9 cellular contexts compared by ENCODE assay signal in the genomic region with DNA sequence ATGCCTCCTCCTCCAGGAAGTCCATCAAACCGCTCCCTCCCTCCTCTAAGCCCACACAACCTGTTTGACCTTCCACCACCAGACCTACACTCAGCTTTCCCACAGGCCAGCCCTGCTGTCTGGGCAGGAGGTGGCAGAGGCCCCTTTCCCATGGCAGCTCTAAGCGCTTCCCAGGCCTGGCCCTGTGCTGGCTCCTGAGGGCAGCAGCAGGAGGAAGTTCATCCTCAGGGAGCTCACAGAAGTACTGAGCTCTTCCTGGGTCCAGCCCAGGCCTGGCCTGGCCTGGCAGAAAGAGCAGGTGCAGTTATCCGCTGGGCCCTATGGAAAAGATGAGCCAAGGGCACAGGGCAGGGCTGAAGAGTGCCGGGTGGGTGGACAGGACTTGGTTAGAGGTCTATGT. TPM values are rescaled to one million over a fixed set of nuclear protein-coding genes. Genes with fewer than 3 reads are reported as not detected.
DNase-seq lines count a peak whose midpoint lies in the region; ATAC-seq, FAIRE-seq and TF ChIP-seq lines count a peak whose summit lies in the region.
"Had no signal": no experiment of that assay in that cellular context is flagged by ENCODE, and none has a peak within 500 bp of the region (broad histone marks: within the 10 kb centered on the region; RNA-seq: fewer than 3 reads in every experiment).

No MANE protein-coding gene starts in this region.

- 87% methylated on average over 4 of the region's 4 CpGs for WGBS in K562 (ENCODE audit: insufficient coverage, low coverage, missing lambda C conversion rate)
- WGBS in right lobe of liver (ENCODE audit: insufficient coverage, low coverage, low lambda C conversion rate, missing lambda C conversion rate), result 28% methylated on average over 4 of the region's 4 CpGs

- no TSS peak for BruUV-seq in K562 (replicated peaks; lab: Mats Ljungman, UMichigan)

- POLR2A ChIA-PET in K562 (lab: Yijun Ruan, JAX), result interaction anchor here (1.1 kb wide), 1 partner anchor 108 kb away, joined by 5 read pairs; no protein-coding TSS in a partner anchor

- no peak overlapping the region for H3K4me3 ChIP-seq in K562
- H3K4me3 ChIP-seq in right lobe of liver, result peak overlapping the region; percentile 54 to 73 (median 61)
- H3K4me3 ChIP-seq in thoracic aorta, result peak overlapping the region; percentile 88

- peaks cover 80% of the 10 kb centered on the region for H3K36me3 ChIP-seq in K562 (ENCODE audit: control insufficient read depth, insufficient read depth, low read length)
- no peaks in the 10 kb centered on the region for H3K36me3 ChIP-seq in right lobe of liver
- no peaks in the 10 kb centered on the region for H3K36me3 ChIP-seq in thoracic aorta

- intact Hi-C loops in activated CD4-positive, alpha-beta T cell treated with anti-CD3 and anti-CD28 coated beads, Interleukin-2, amount 10 ng/mL, durations not matched to agents 24 days and 14 days (cut with micrococcal nuclease), result no loop called here
- intact Hi-C loops in K562 (cut with micrococcal nuclease) (no loop called here), right lobe of liver (cut with DNase I) (loop anchor here in 1 of 2 donors (10.0 kb wide), 1 partner anchor 54 kb away; no protein-coding TSS in a partner anchor)

- peaks cover 16% of the 10 kb centered on the region for H3K36me3 Mint-ChIP-seq in activated CD4-positive, alpha-beta T cell treated with anti-CD3 and anti-CD28 coated beads, Interleukin-2, amount 10 ng/mL, durations not matched to agents 24 days and 14 days (ENCODE audit: low read depth)

- H3K4me3 Mint-ChIP-seq in activated CD4-positive, alpha-beta T cell treated with anti-CD3 and anti-CD28 coated beads, Interleukin-2, amount 10 ng/mL, durations not matched to agents 24 days and 14 days, result peak overlapping the region; percentile 95

- peak overlapping the region; percentile 78; the same call in 1 of the 2 replicates for H3K4me2 ChIP-seq in K562 (ENCODE audit: insufficient read depth, low read length)

- ATAC-seq in K562 (no peak), right lobe of liver (peak in 1 of 4 donors; percentile 3), thoracic aorta (ENCODE audit: insufficient number of reproducible peaks, low FRiP score, low read depth) (no peak), HG02571 (IDR thresholded peaks at IDR 0.05; ENCODE audit: unreplicated experiment) (no peak)

- H3K27me3 ChIP-seq in K562 (ENCODE audit: control insufficient read depth in 2 of 2, insufficient read depth in 2 of 2, low read length in 2 of 2) (no peaks in the 10 kb centered on the region), right lobe of liver (no peaks in the 10 kb centered on the region), thoracic aorta (replicated peaks; ENCODE audit: insufficient read depth) (no peaks in the 10 kb centered on the region)

- DNase-seq in activated CD4-positive, alpha-beta T cell treated with anti-CD3 and anti-CD28 coated beads, Interleukin-2, amount 10 ng/mL, durations not matched to agents 24 days and 14 days, result no peak
- DNase-seq in activated CD4-positive, alpha-beta T cell treated with anti-CD3 and anti-CD28 coated beads, Interleukin-2, amount 50 U/mL, for 1 hour, result no peak
- DNase-seq in K562 (ENCODE audit: extremely low read depth in 1 of 4, low spot score in 3 of 4) (no peak), right lobe of liver (no peak), thoracic aorta (ENCODE audit: low spot score) (no peak), NCI-H774 (lab: John Stamatoyannopoulos, UW) (no peak), COR-L47 (lab: John Stamatoyannopoulos, UW) (no peak)

- H3K9me3 ChIP-seq in K562 (replicated peaks; ENCODE audit: control insufficient read depth, insufficient read depth, low read depth, low read length) (no peaks in the 10 kb centered on the region), right lobe of liver (no peaks in the 10 kb centered on the region), thoracic aorta (no peaks in the 10 kb centered on the region)

- TF ChIP-seq CTCF in K562 (IDR thresholded peaks at IDR 0.05 in 2 of 3, conservative IDR thresholded peaks at IDR 0.05 in 1 of 3; ENCODE audit: insufficient read depth in 2 of 3, low read depth in 1 of 3, low read length in 3 of 3) (no peak), right lobe of liver (IDR thresholded peaks at IDR 0.05) (no peak), thoracic aorta (IDR thresholded peaks at IDR 0.05) (no peak)

- no peak overlapping the region for H2AFZ ChIP-seq in K562 (ENCODE audit: low read depth, low read length)

- no peaks in the 10 kb centered on the region for H3K27me3 Mint-ChIP-seq in activated CD4-positive, alpha-beta T cell treated with anti-CD3 and anti-CD28 coated beads, Interleukin-2, amount 10 ng/mL, durations not matched to agents 24 days and 14 days

- H3K9me3 Mint-ChIP-seq in activated CD4-positive, alpha-beta T cell treated with anti-CD3 and anti-CD28 coated beads, Interleukin-2, amount 10 ng/mL, durations not matched to agents 24 days and 14 days, result no peaks in the 10 kb centered on the region

- H3K27ac Mint-ChIP-seq in activated CD4-positive, alpha-beta T cell treated with anti-CD3 and anti-CD28 coated beads, Interleukin-2, amount 10 ng/mL, durations not matched to agents 24 days and 14 days, result peak overlapping the region; percentile 94

- H4K20me1 ChIP-seq in K562 (replicated peaks; ENCODE audit: control insufficient read depth, insufficient read depth, low read length), result no peaks in the 10 kb centered on the region

- TF ChIP-seq RAD21 in K562 (CRISPR knock-in tag; conservative IDR thresholded peaks at IDR 0.05 in 1 of 2, IDR thresholded peaks at IDR 0.05 in 1 of 2), result no peak

- no peak for FAIRE-seq in K562 (lab: Jason Lieb, UNC)
- FAIRE-seq: islet of Langerhans had no signal

- TF ChIP-seq EP300 in K562 (IDR thresholded peaks at IDR 0.05; ENCODE audit: low read length), result no peak

- H3K4me1 ChIP-seq in K562 (replicated peaks in 1 of 2; ENCODE audit: control insufficient read depth in 2 of 2, insufficient read depth in 2 of 2, low read length in 2 of 2), result peaks cover 11 to 28% of the 10 kb centered on the region in 2 experiments; a peak in 4 of 5 replicates
- H3K4me1 ChIP-seq in right lobe of liver, result peaks cover 0 to 48% (median 23%) of the 10 kb centered on the region in 4 donors
- H3K4me1 ChIP-seq in thoracic aorta (ENCODE audit: control insufficient read depth in 1 of 2, low read depth in 2 of 2), result peaks cover 15 to 56% of the 10 kb centered on the region in 2 donors

- H3K79me2 ChIP-seq in K562 (ENCODE audit: control insufficient read depth, insufficient read depth, low read length), result peaks cover 56% of the 10 kb centered on the region

- H3K9me1 ChIP-seq in K562 (ENCODE audit: control insufficient read depth, insufficient read depth, low read length), result no peaks in the 10 kb centered on the region

- CTCF ChIA-PET in K562 (lab: Yijun Ruan, JAX; ENCODE audit: low intra/inter-chr PET ratio), result no interaction called here

- peak overlapping the region in 1 of 2 experiments; percentile 87; a peak in 2 of 4 replicates for H3K9ac ChIP-seq in K562 (ENCODE audit: insufficient read depth in 1 of 2, low read depth in 2 of 2, low read length in 2 of 2)

- no peak for TF ChIP-seq POLR2A in K562 (conservative IDR thresholded peaks at IDR 0.05)
- no peak for TF ChIP-seq POLR2A in right lobe of liver (IDR thresholded peaks at IDR 0.05)

- in situ Hi-C loops in K562 (cut with MboI), result loop anchor here (10.0 kb wide), 1 partner anchor 464 kb away; no protein-coding TSS in a partner anchor

- peaks cover 54% of the 10 kb centered on the region for H3K4me1 Mint-ChIP-seq in activated CD4-positive, alpha-beta T cell treated with anti-CD3 and anti-CD28 coated beads, Interleukin-2, amount 10 ng/mL, durations not matched to agents 24 days and 14 days

- H3K27ac ChIP-seq in K562 (ENCODE audit: extremely low read depth, low read depth, low read length) (no peak overlapping the region), right lobe of liver (peak overlapping the region; percentile 74 to 93 (median 90)), thoracic aorta (peak overlapping the region in 1 of 2 donors; percentile 76)

RNA-seq across cellular contexts. Expression of a gene that starts 31.4 kb away (rescaled TPM):
- total RNA-seq in activated CD4-positive, alpha-beta T cell treated with anti-CD3 and anti-CD28 coated beads, Interleukin-2, amount 10 ng/mL, durations not matched to agents 24 days and 14 days, result 76.9 and 81.5 TPM in 2 replicates
- 154 and 336 TPM in 2 replicates for total RNA-seq in K562 (2011; cell fraction: chromatin; rRNA removed; ENCODE audit: low replicate concordance)
- total RNA-seq in K562 (2011; cell fraction: nucleolus; rRNA removed), result 191 and 196 TPM in 2 replicates
- 146 and 161 TPM in 2 replicates for total RNA-seq in K562 (2011; cell fraction: nucleoplasm; rRNA removed)
- total RNA-seq in K562 (2014; rRNA removed) (42.0 and 46.1 TPM in 2 replicates), K562 (2014; rRNA removed; fragmentation: Illumina TruSeq; extraction: Trizol) (7.4 and 10.6 TPM in 2 replicates), K562 (2015; rRNA removed; fragmentation: Illumina TruSeq; extraction: Trizol) (24.6 and 26.1 TPM in 2 replicates), K562 (2021) (60.7 and 67.0 TPM in 2 replicates), right lobe of liver (10 to 100 TPM; 32.9 to 76.7 (median 41.2) TPM), thoracic aorta (100 to 1,000 TPM in 1 of 2 donors, 10 to 100 TPM in 1; 76.5 to 103 TPM)
- polyA plus RNA-seq in K562 (2011; rRNA removed) (22.1 and 37.3 TPM in 2 replicates), K562 (2014; fragmentation: Illumina TruSeq; extraction: Trizol) (24.6 and 31.8 TPM in 2 replicates), K562 (2014; fragmentation: Nextera tagmentation; extraction: Ambion mirVana) (under 1 TPM; 0.23 to 0.38 TPM), K562 (2014; rRNA removed) (34.1 and 38.4 TPM in 2 replicates)
- 24.6 and 28.2 TPM in 2 replicates for polyA plus RNA-seq in K562 (2011; cell fraction: cytosol; rRNA removed)
- polyA plus RNA-seq in K562 (2011; cell fraction: nucleus; rRNA removed), result 196 and 222 TPM in 2 replicates
- 43.7 and 72.2 TPM in 2 replicates for polyA plus RNA-seq in K562 (2012)
- 21.7 and 23.5 TPM in 2 replicates for polyA minus RNA-seq in K562 (2011; rRNA and poly(A)+ RNA removed)
- 35.0 and 48.2 TPM in 2 replicates for polyA minus RNA-seq in K562 (2011; cell fraction: cytosol; rRNA and poly(A)+ RNA removed)
- 50.9 and 51.5 TPM in 2 replicates for polyA minus RNA-seq in K562 (2011; cell fraction: nucleus; rRNA and poly(A)+ RNA removed)

RNA-seq across cellular contexts. Expression of a gene that starts 46.6 kb away (rescaled TPM):
- 0.33 and 0.43 TPM in 2 replicates for total RNA-seq in activated CD4-positive, alpha-beta T cell treated with anti-CD3 and anti-CD28 coated beads, Interleukin-2, amount 10 ng/mL, durations not matched to agents 24 days and 14 days
- total RNA-seq in K562 (2011; cell fraction: chromatin; rRNA removed; ENCODE audit: low replicate concordance), result 33.8 and 109 TPM in 2 replicates
- 31.6 and 45.0 TPM in 2 replicates for total RNA-seq in K562 (2011; cell fraction: nucleolus; rRNA removed)
- total RNA-seq in K562 (2011; cell fraction: nucleoplasm; rRNA removed), result 31.0 and 37.9 TPM in 2 replicates
- total RNA-seq in K562 (2014; rRNA removed) (0.45 and 1.6 TPM in 2 replicates), K562 (2014; rRNA removed; fragmentation: Illumina TruSeq; extraction: Trizol) (0.47 and 1.4 TPM in 2 replicates), K562 (2015; rRNA removed; fragmentation: Illumina TruSeq; extraction: Trizol) (0.07 and 0.11 TPM in 2 replicates), K562 (2021) (1.1 and 3.4 TPM in 2 replicates), right lobe of liver (10 to 100 TPM; 11.2 to 46.3 (median 22.8) TPM), thoracic aorta (10 to 100 TPM; 28.1 to 37.1 TPM)
- polyA plus RNA-seq in K562 (2011; rRNA removed) (4.3 and 15.2 TPM in 2 replicates), K562 (2014; fragmentation: Illumina TruSeq; extraction: Trizol) (1.3 and 2.2 TPM in 2 replicates), K562 (2014; fragmentation: Nextera tagmentation; extraction: Ambion mirVana) (under 1 TPM in 1 of 2 experiments, not detected in 1; 0.21 TPM), K562 (2014; rRNA removed) (1.0 and 1.6 TPM in 2 replicates)
- polyA plus RNA-seq in K562 (2011; cell fraction: cytosol; rRNA removed), result 3.3 and 12.5 TPM in 2 replicates
- 25.6 and 137 TPM in 2 replicates for polyA plus RNA-seq in K562 (2011; cell fraction: nucleus; rRNA removed)
- 1.4 and 2.1 TPM in 2 replicates for polyA plus RNA-seq in K562 (2012)
- 3.2 and 18.9 TPM in 2 replicates for polyA minus RNA-seq in K562 (2011; rRNA and poly(A)+ RNA removed)
- polyA minus RNA-seq in K562 (2011; cell fraction: cytosol; rRNA and poly(A)+ RNA removed), result 1.7 and 6.5 TPM in 2 replicates
- 15.6 and 36.5 TPM in 2 replicates for polyA minus RNA-seq in K562 (2011; cell fraction: nucleus; rRNA and poly(A)+ RNA removed)
